Comparison of ENCODE assay signal across 23 cellular contexts in genomic region chr12:106238146-106238545, GRCh38. TPM values are rescaled to one million over a fixed set of nuclear protein-coding genes. Genes with fewer than 3 reads are reported as not detected.
DNase-seq lines count a peak whose midpoint lies in the region; ATAC-seq and TF ChIP-seq lines count a peak whose summit lies in the region.
"Had no signal": no experiment of that assay in that cellular context is flagged by ENCODE, and none has a peak within 500 bp of the region (broad histone marks: within the 10 kb centered on the region; RNA-seq: fewer than 3 reads in every experiment).

No MANE protein-coding gene starts in this region.

- TF ChIP-seq CTCF in fibroblast of pulmonary artery (IDR thresholded peaks at IDR 0.05; ENCODE audit: low read length, missing control alignments) = no peak

- H3K9me3 ChIP-seq in mesodermal cell (ENCODE audit: control insufficient read depth, low read length) = no peaks in the 10 kb centered on the region
- H3K9me3 ChIP-seq: ascending aorta had no signal

- peaks cover 57% of the 10 kb centered on the region for H3K36me3 ChIP-seq in mesodermal cell (ENCODE audit: control insufficient read depth, insufficient read depth, low read length)

- DNase-seq in Right ventricle myocardium inferior (ENCODE audit: missing footprints) (no peak), cardiac septum (ENCODE audit: low spot score) (no peak), fibroblast of pulmonary artery (ENCODE audit: low read depth) (peak; percentile 13), NCI-H128 (lab: John Stamatoyannopoulos, UW; ENCODE audit: unreplicated experiment) (no peak), NCI-H146 treated with DMSO at 0.1 percent for 48 hours (lab: John Stamatoyannopoulos, UW; ENCODE audit: unreplicated experiment) (no peak), pons (ENCODE audit: low spot score) (no peak)
- DNase-seq: activated CD4-positive, alpha-beta T cell treated with anti-CD3 and anti-CD28 coated beads, Interleukin-2, amount 50 U/mL, for 48 hours; activated CD8-positive, alpha-beta memory T cell treated with anti-CD3 and anti-CD28 coated beads, Interleukin-2, amount 50 U/mL, for 4 hours; CD8-positive, alpha-beta memory T cell; DMS53; GF-D8; KG1; natural killer cell; NCI-H146; NCI-H524; posterior cingulate gyrus; stimulated activated CD4-positive, alpha-beta T cell treated with anti-CD3 and anti-CD28 coated beads, Interleukin-15, amount 100 ng/mL, for 24 hours had no signal

- H3K4me3 ChIP-seq in fibroblast of pulmonary artery (replicated peaks; ENCODE audit: low read depth, low read length) = no peak overlapping the region
- H3K4me3 ChIP-seq in mesodermal cell (ENCODE audit: extremely low read depth, insufficient read depth, low read length, poor library complexity, severe bottlenecking) = no peak overlapping the region
- H3K4me3 ChIP-seq: ascending aorta had no signal

- WGBS in mesodermal cell (ENCODE audit: insufficient coverage in 2 of 2), 2 experiments = 82 to 84% methylated on average over 6 of the region's 11 CpGs

- ATAC-seq in Right ventricle myocardium inferior = peak; percentile 85
- no peak for ATAC-seq in GM21528 (IDR thresholded peaks at IDR 0.05; ENCODE audit: low FRiP score, unreplicated experiment)
- ATAC-seq: activated naive CD4-positive, alpha-beta T cell treated with anti-CD3 and anti-CD28 coated beads, Interleukin-2, amount 50 U/mL, for 72 hours; natural killer cell; SK-N-SH treated with all-trans-retinoic acid at 6 μM for 48 hours had no signal

- intact Hi-C loops in Right ventricle myocardium inferior (cut with DNase I) = no loop called here
- intact Hi-C loops in cardiac septum (cut with DNase I) = no loop called here

- H3K27ac ChIP-seq in mesodermal cell (ENCODE audit: low read depth, low read length, severe bottlenecking) = peak overlapping the region; percentile 29
- H3K27ac ChIP-seq: ascending aorta, VCaP had no signal

- no peaks in the 10 kb centered on the region for H3K4me1 ChIP-seq in mesodermal cell (ENCODE audit: control insufficient read depth, insufficient read depth, low read length, poor library complexity, severe bottlenecking)
- H3K4me1 ChIP-seq: ascending aorta had no signal

RNA-seq across cellular contexts. Expression of gene CKAP4, which starts 9.7 kb away (rescaled TPM):
- total RNA-seq in Right ventricle myocardium inferior = 40.2 TPM
- total RNA-seq in cardiac septum = 56.8 TPM
- 278 TPM for polyA plus RNA-seq in mesodermal cell (2013, experiment 1 of 2)
- 250 TPM for polyA plus RNA-seq in mesodermal cell (2013, experiment 2 of 2)
